In the genomic region with DNA sequence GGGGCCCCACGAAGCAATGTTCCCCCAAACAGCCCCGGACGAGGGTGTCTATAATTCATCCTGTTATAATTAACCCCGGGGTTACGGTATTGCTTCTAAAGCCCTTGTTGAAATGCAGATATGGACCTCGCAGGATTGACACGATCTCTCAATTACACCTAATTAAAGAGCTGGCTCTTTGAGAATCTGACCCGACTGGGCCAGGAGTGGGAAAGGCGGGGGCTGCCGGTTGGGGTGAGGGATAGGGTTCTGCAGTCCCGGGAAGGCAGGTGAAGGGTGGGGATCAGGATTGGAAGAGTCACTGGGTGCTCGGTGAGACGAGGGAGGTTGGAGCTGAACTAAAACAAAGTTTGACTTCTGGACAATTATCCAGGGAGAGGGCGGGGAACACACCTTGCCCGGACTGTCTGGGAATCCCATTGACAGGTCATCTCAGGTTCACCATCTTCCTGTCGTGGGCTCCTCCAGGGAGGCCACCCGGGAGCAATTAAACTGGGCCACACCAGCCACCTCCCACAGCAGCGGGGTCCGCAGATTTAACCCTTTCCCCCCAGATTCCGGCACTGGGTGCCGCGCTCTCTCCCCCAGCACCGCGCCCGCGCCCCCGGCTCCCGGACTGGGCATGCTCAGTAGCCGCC, we compare ENCODE assay signal across 8 cellular contexts. TPM values are rescaled to one million over a fixed set of nuclear protein-coding genes. Genes with fewer than 3 reads are reported as not detected.
DNase-seq lines count a peak whose midpoint lies in the region; ATAC-seq, FAIRE-seq and TF ChIP-seq lines count a peak whose summit lies in the region.
"Had no signal": no experiment of that assay in that cellular context is flagged by ENCODE, and none has a peak within 500 bp of the region (broad histone marks: within the 10 kb centered on the region; RNA-seq: fewer than 3 reads in every experiment).

No MANE protein-coding gene starts in this region.

- peaks cover 8% of the 10 kb centered on the region for H3K4me1 ChIP-seq in RWPE2 (ENCODE audit: insufficient read depth, poor library complexity, severe bottlenecking)
- peaks cover 25 to 28% (median 27%) of the 10 kb centered on the region in 4 donors for H3K4me1 ChIP-seq in esophagus muscularis mucosa
- peaks cover 0 to 12% (median 4%) of the 10 kb centered on the region in 3 donors for H3K4me1 ChIP-seq in pancreas

- no peak for TF ChIP-seq CTCF in RWPE2 (IDR thresholded peaks at IDR 0.05; ENCODE audit: poor library complexity, severe bottlenecking)
- TF ChIP-seq CTCF in esophagus muscularis mucosa (IDR thresholded peaks at IDR 0.05): no peak
- no peak for TF ChIP-seq CTCF in pancreas (IDR thresholded peaks at IDR 0.05)

- ATAC-seq in GM21717 (IDR thresholded peaks at IDR 0.05; ENCODE audit: unreplicated experiment) (peak; percentile 10), RWPE2 (ENCODE audit: low read depth) (peak; percentile 46), pancreas (peak; percentile 15 to 29 (median 22)), GM21737 (IDR thresholded peaks at IDR 0.05; ENCODE audit: unreplicated experiment) (no peak), HG02763 (IDR thresholded peaks at IDR 0.05; ENCODE audit: unreplicated experiment) (no peak)

- DNase-seq in RWPE2 (ENCODE audit: low spot score): no peak
- no peak for DNase-seq in esophagus muscularis mucosa (ENCODE audit: extremely low spot score)
- DNase-seq in pancreas: no peak
- DNase-seq in NCI-H1417 treated with DMSO at 0.1 percent for 48 hours (lab: John Stamatoyannopoulos, UW): no peak

- TF ChIP-seq POLR2A in esophagus muscularis mucosa (IDR thresholded peaks at IDR 0.05; ENCODE audit: low read depth): no peak

- no peak for TF ChIP-seq EP300 in esophagus muscularis mucosa (IDR thresholded peaks at IDR 0.05)

- H3K36me3 ChIP-seq in RWPE2 (ENCODE audit: low read depth) (no peaks in the 10 kb centered on the region), esophagus muscularis mucosa (no peaks in the 10 kb centered on the region), pancreas (no peaks in the 10 kb centered on the region)

- under 1% methylated on average over 22 of the region's 29 CpGs for WGBS in esophagus muscularis mucosa
- WGBS in pancreas, 2 donors: 0 to 1% methylated on average over 29 of the region's 29 CpGs

- H3K27me3 ChIP-seq in RWPE2 (ENCODE audit: insufficient read depth, poor library complexity, severe bottlenecking) (peaks cover 30% of the 10 kb centered on the region), esophagus muscularis mucosa (peaks cover 4 to 42% (median 21%) of the 10 kb centered on the region in 4 donors), pancreas (peaks cover 0 to 33% (median 11%) of the 10 kb centered on the region in 4 donors)

- intact Hi-C loops in esophagus muscularis mucosa (cut with DNase I) (no loop called here), pancreas (cut with DNase I) (no loop called here)

- FAIRE-seq in pancreas (lab: Jason Lieb, UNC): no peak

- H3K9me3 ChIP-seq in RWPE2 (ENCODE audit: severe bottlenecking) (no peaks in the 10 kb centered on the region), esophagus muscularis mucosa (no peaks in the 10 kb centered on the region), pancreas (no peaks in the 10 kb centered on the region)

- no peak overlapping the region for H3K27ac ChIP-seq in RWPE2 (ENCODE audit: poor library complexity, severe bottlenecking)
- H3K27ac ChIP-seq in esophagus muscularis mucosa (replicated peaks in 1 of 4): peak overlapping the region in 1 of 4 donors; percentile 10
- H3K27ac ChIP-seq in pancreas: no peak overlapping the region
- H3K27ac ChIP-seq: VCaP had no signal

- H3K4me3 ChIP-seq in RWPE2 (ENCODE audit: severe bottlenecking) (peak overlapping the region; percentile 65), esophagus muscularis mucosa (peak overlapping the region; percentile 63 to 75 (median 66)), pancreas (peak overlapping the region; percentile 34 to 61 (median 44))

RNA-seq across cellular contexts. Expression of gene ELMOD1, which starts 0.4 kb away (rescaled TPM):
- total RNA-seq in esophagus muscularis mucosa (1 to 10 TPM in 1 of 4 donors, under 1 TPM in 3; 0.39 to 1.7 (median 0.54) TPM), pancreas (under 1 TPM in 1 of 6 donors, not detected in 5; 0.09 TPM)
- polyA plus RNA-seq in pancreas: under 1 TPM in 1 of 2 donors, not detected in 1; 0.12 TPM

RNA-seq across cellular contexts. Expression of gene ALKBH8, which starts 25.0 kb away (rescaled TPM):
- 1 to 10 TPM; 4.1 to 5.8 (median 5.4) TPM for total RNA-seq in esophagus muscularis mucosa
- total RNA-seq in pancreas: 1 to 10 TPM; 2.2 to 3.9 (median 3.1) TPM
- 1 to 10 TPM; 2.4 to 2.9 TPM for polyA plus RNA-seq in pancreas

Comparison
In these comparisons a context has a peak if more than half of its experiments do, and no peak if none do; other contexts are left out.
1. ATAC-seq: peak in GM21717 (single experiment), RWPE2 (single experiment) and pancreas (4 of 4); none in GM21737 (single experiment) and HG02763 (single experiment).
2. Peak in every context shown above with its lines, with median percentiles within 50 percentile points of each other: H3K4me3 ChIP-seq.